In the genomic region with DNA sequence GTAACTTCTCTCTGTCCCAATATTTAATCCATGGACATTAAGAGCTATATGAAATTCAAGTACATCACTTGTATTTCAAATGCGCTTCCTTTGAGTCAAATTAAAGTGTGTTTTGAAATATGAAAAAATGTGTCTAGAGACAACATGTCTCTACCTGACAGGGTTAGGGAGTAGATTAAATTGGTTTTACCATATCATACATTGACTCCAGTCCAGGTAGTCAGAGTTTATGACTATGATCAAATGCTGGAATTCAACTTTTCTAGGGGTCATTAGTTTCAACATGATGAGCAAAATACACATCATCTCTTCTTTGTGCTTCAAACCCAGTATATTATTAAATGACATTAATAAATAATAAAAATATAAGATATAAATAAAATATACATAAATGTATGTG, we compare ENCODE assay signal across 23 cellular contexts.
"Had no signal": no experiment of that assay in that cellular context is flagged by ENCODE, and none has a peak within 500 bp of the region (broad histone marks: within the 10 kb centered on the region; RNA-seq: fewer than 3 reads in every experiment).

No MANE protein-coding gene starts in this region.

- H3K4me1 ChIP-seq: ascending aorta, breast epithelium had no signal

- DNase-seq: activated CD4-positive, alpha-beta memory T cell treated with anti-CD3 and anti-CD28 coated beads, Interleukin-2, amount 10 ng/mL, durations not matched to agents 7 days and 5 days; activated CD4-positive, alpha-beta T cell treated with anti-CD3 and anti-CD28 coated beads for 1 hour; activated CD4-positive, alpha-beta T cell treated with anti-CD3 and anti-CD28 coated beads for 4 hours; activated CD4-positive, alpha-beta T cell treated with anti-CD3 and anti-CD28 coated beads, Interleukin-2, amount 10 ng/mL, durations not matched to agents 7 days and 5 days; activated CD4-positive, alpha-beta T cell treated with anti-CD3 and anti-CD28 coated beads, Interleukin-2, amount 50 U/mL, for 4 hours; activated CD8-positive, alpha-beta memory T cell treated with anti-CD3 and anti-CD28 coated beads, Interleukin-2, amount 50 U/mL, for 48 hours; activated gamma-delta T cell; activated naive CD4-positive, alpha-beta T cell; activated naive CD4-positive, alpha-beta T cell treated with anti-CD3 and anti-CD28 coated beads, Interleukin-2, amount 10 ng/mL, durations not matched to agents 7 days and 5 days; activated naive CD8-positive, alpha-beta T cell treated with anti-CD3 and anti-CD28 coated beads, Interleukin-2, amount 10 ng/mL, durations not matched to agents 7 days and 5 days; activated T-cell treated with anti-CD3 and anti-CD28 coated beads for 4 hours; activated T-cell treated with anti-CD3 and anti-CD28 coated beads, Interleukin-2, amount 50 U/mL, for 24 hours; activated T-cell treated with anti-CD3 and anti-CD28 coated beads, Interleukin-2, amount 50 U/mL, for 72 hours; dorsolateral prefrontal cortex; effector memory CD4-positive, alpha-beta T cell; endodermal cell; foreskin fibroblast; head of caudate nucleus; T1000 had no signal

- H3K27me3 ChIP-seq: ascending aorta, breast epithelium, cardiac muscle cell, dorsolateral prefrontal cortex had no signal

- H3K4me3 ChIP-seq: ascending aorta, breast epithelium, cardiac muscle cell, coronary artery, dorsolateral prefrontal cortex had no signal

- H3K36me3 ChIP-seq: ascending aorta, breast epithelium, cardiac muscle cell had no signal

- H3K27ac ChIP-seq: ascending aorta, breast epithelium, cardiac muscle cell, coronary artery, dorsolateral prefrontal cortex had no signal
